Comparison of ENCODE assay signal across 25 cellular contexts in genomic region chr18:70636991-70637390, GRCh38.
"Had no signal": no experiment of that assay in that cellular context is flagged by ENCODE, and none has a peak within 500 bp of the region (broad histone marks: within the 10 kb centered on the region; RNA-seq: fewer than 3 reads in every experiment).

No MANE protein-coding gene starts in this region.

- ATAC-seq: left lung; naive thymus-derived CD8-positive, alpha-beta T cell; WTC11 had no signal

- H3K27ac Mint-ChIP-seq: activated naive CD8-positive, alpha-beta T cell treated with anti-CD3 and anti-CD28 coated beads, Interleukin-2, amount 10 ng/mL, durations not matched to agents 7 days and 5 days; mesothelial cell of epicardium; neural progenitor cell; WTC11 had no signal

- H3K4me3 ChIP-seq: left lung, neural progenitor cell, spleen, upper lobe of left lung had no signal

- H3K9ac ChIP-seq: neural progenitor cell had no signal

- H3K27ac ChIP-seq: left lung, neural progenitor cell, spleen, upper lobe of left lung had no signal

- FAIRE-seq: frontal cortex had no signal

- H3K36me3 ChIP-seq: left lung, neural progenitor cell, spleen, upper lobe of left lung had no signal

- H3K36me3 Mint-ChIP-seq: mesothelial cell of epicardium, neural progenitor cell had no signal

- H2AFZ ChIP-seq: neural progenitor cell had no signal

- H3K4me1 Mint-ChIP-seq: mesothelial cell of epicardium, WTC11 had no signal

- H3K27me3 ChIP-seq: left lung, neural progenitor cell, spleen, upper lobe of left lung had no signal

- H3K4me3 Mint-ChIP-seq: activated naive CD8-positive, alpha-beta T cell treated with anti-CD3 and anti-CD28 coated beads, Interleukin-2, amount 10 ng/mL, durations not matched to agents 7 days and 5 days; mesothelial cell of epicardium; naive thymus-derived CD8-positive, alpha-beta T cell; neural progenitor cell; WTC11 had no signal

- DNase-seq: activated CD4-positive, alpha-beta T cell treated with anti-CD3 and anti-CD28 coated beads, Interleukin-2, amount 50 U/mL, for 4 hours; activated CD8-positive, alpha-beta memory T cell treated with anti-CD3 and anti-CD28 coated beads for 24 hours; activated CD8-positive, alpha-beta memory T cell treated with anti-CD3 and anti-CD28 coated beads, Interleukin-2, amount 50 U/mL, for 48 hours; activated naive CD4-positive, alpha-beta T cell treated with Interleukin-2 at 50 U/mL for 16 hours; activated naive CD8-positive, alpha-beta T cell treated with anti-CD3 and anti-CD28 coated beads, Interleukin-2, amount 10 ng/mL, durations not matched to agents 7 days and 5 days; activated T-cell treated with anti-CD3 and anti-CD28 coated beads, Interleukin-2, amount 50 U/mL, for 48 hours; amygdala; dermis blood vessel endothelial cell; effector CD8-positive, alpha-beta T cell; erythroblast; glutamatergic neuron; hippocampal formation; kidney glomerular epithelial cell; left lung; naive thymus-derived CD8-positive, alpha-beta T cell; posterior cingulate gyrus; spleen; stimulated activated CD4-positive, alpha-beta T cell treated with anti-CD3 and anti-CD28 coated beads, Interleukin-4, amount 100 ng/mL, for 1 hour; stimulated activated naive CD4-positive, alpha-beta T cell; T-helper 1 cell; upper lobe of left lung had no signal

- H3K4me1 ChIP-seq: left lung, neural progenitor cell, spleen, upper lobe of left lung had no signal

- H3K4me2 ChIP-seq: neural progenitor cell had no signal

- H3K27me3 Mint-ChIP-seq: activated naive CD8-positive, alpha-beta T cell treated with anti-CD3 and anti-CD28 coated beads, Interleukin-2, amount 10 ng/mL, durations not matched to agents 7 days and 5 days; naive thymus-derived CD8-positive, alpha-beta T cell had no signal

- H3K9me3 Mint-ChIP-seq: neural progenitor cell had no signal

- H3K9me3 ChIP-seq: left lung, spleen, upper lobe of left lung had no signal
